Comparison of ENCODE assay signal across 22 cellular contexts in the genomic region with DNA sequence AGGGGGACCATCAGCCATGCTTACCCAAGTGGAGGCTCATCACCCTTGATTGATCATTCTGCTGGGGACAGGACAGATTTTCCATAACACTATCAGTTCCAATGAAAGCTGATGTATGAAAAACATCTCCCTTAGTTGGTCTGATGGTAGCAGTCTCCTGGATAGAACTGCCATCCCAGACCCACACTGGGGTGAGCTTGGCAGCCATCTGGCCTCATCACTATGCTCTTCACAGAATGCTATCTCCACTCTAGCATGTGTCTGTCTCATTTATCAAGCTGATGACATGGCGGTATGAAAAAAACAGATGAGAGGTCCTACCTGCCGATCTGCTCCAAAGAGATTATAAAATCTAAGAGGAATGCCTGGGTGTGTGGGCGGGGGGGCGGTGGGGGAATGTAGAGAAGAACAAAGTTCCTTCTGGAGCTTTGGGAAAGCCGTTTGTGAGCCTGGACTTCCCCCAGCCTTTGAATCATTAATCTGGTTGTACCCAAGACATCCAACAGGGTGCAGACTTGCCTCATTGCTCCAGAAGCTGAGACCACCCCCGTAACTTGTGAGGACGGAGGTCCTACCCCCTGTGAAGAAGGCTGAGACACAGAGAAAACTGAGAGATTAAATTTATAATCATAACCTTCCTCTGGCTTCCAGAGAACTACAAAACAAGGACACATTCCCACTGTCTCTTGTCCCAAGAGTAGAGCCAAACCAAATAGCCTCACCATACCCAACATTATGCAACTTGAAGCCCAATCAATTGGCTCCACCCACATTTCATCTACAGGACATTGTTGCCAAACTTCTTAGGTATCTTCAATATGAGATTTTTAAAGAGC.
DNase-seq lines count a peak whose midpoint lies in the region; ATAC-seq and TF ChIP-seq lines count a peak whose summit lies in the region.
"Had no signal": no experiment of that assay in that cellular context is flagged by ENCODE, and none has a peak within 500 bp of the region (broad histone marks: within the 10 kb centered on the region; RNA-seq: fewer than 3 reads in every experiment).

No MANE protein-coding gene starts in this region.

- DNase-seq in NCI-H2171 treated with DMSO at 0.1 percent for 48 hours (lab: John Stamatoyannopoulos, UW) (peak; percentile 36), NCI-H2171 (lab: John Stamatoyannopoulos, UW) (no peak), NCI-H82 treated with DMSO at 0.1 percent for 48 hours (lab: John Stamatoyannopoulos, UW; ENCODE audit: unreplicated experiment) (peak; percentile 12), foreskin keratinocyte (no peak), NCI-H1417 treated with DMSO at 0.1 percent for 48 hours (lab: John Stamatoyannopoulos, UW) (no peak), A673 (ENCODE audit: low spot score) (no peak), right atrium auricular region (ENCODE audit: low spot score) (no peak)
- DNase-seq: activated CD4-positive, alpha-beta T cell treated with anti-CD3 and anti-CD28 coated beads for 36 hours; activated CD8-positive, alpha-beta memory T cell treated with anti-CD3 and anti-CD28 coated beads, Interleukin-2, amount 10 ng/mL, durations not matched to agents 7 days and 5 days; dermis blood vessel endothelial cell; DMS79; gastrocnemius medialis; left lung; NCI-H1048; NCI-H774; stimulated activated CD4-positive, alpha-beta T cell treated with anti-CD3 and anti-CD28 coated beads, Interleukin-4, amount 100 ng/mL, for 1 hour; upper lobe of left lung had no signal

- BruUV-seq in A673 (replicated peaks; lab: Mats Ljungman, UMichigan): no TSS peak

- H3K27ac ChIP-seq in foreskin keratinocyte: no peak overlapping the region
- no peak overlapping the region for H3K27ac ChIP-seq in A673 (ENCODE audit: low read depth, low read length, poor library complexity, severe bottlenecking)
- H3K27ac ChIP-seq in right atrium auricular region: no peak overlapping the region
- H3K27ac ChIP-seq: gastrocnemius medialis, KMS-11, left lung, prostate gland, skin epidermis, upper lobe of left lung had no signal

- TF ChIP-seq CTCF in foreskin keratinocyte (conservative IDR thresholded peaks at IDR 0.05): peak; percentile 5
- no peak for TF ChIP-seq CTCF in A673 (conservative IDR thresholded peaks at IDR 0.05; ENCODE audit: low read depth, low read length)
- TF ChIP-seq CTCF in right atrium auricular region (IDR thresholded peaks at IDR 0.05): no peak

- H3K27me3 ChIP-seq in foreskin keratinocyte (peaks cover 2% of the 10 kb centered on the region), A673 (replicated peaks; ENCODE audit: insufficient read depth, low read depth, low read length, poor library complexity) (peaks cover 3% of the 10 kb centered on the region), right atrium auricular region (no peaks in the 10 kb centered on the region)
- H3K27me3 ChIP-seq: gastrocnemius medialis, left lung, upper lobe of left lung had no signal

- peaks cover 10% of the 10 kb centered on the region for H3K4me1 ChIP-seq in foreskin keratinocyte
- H3K4me1 ChIP-seq in A673 (ENCODE audit: insufficient read depth, low read length, poor library complexity, severe bottlenecking): no peaks in the 10 kb centered on the region
- no peaks in the 10 kb centered on the region for H3K4me1 ChIP-seq in right atrium auricular region
- H3K4me1 ChIP-seq: left lung, prostate gland, upper lobe of left lung had no signal

- CTCF ChIA-PET in A673 (lab: Charles Lee): interaction anchor here (0.6 to 1.1 kb wide), 2 partner anchors 53 to 345 kb away, joined by 3 to 8 read pairs; no protein-coding TSS in a partner anchor

- POLR2A ChIA-PET in A673 (lab: Charles Lee; ENCODE audit: low non-redundant PET): no interaction called here

- H3K4me3 ChIP-seq in A673 (ENCODE audit: low read depth, low read length, poor library complexity, severe bottlenecking): no peak overlapping the region
- no peak overlapping the region for H3K4me3 ChIP-seq in right atrium auricular region
- H3K4me3 ChIP-seq: gastrocnemius medialis, left lung, prostate gland, skin epidermis, upper lobe of left lung had no signal

- intact Hi-C loops in A673 (cut with micrococcal nuclease; ENCODE audit: unreplicated experiment): no loop called here

- H3K36me3 ChIP-seq in A673 (ENCODE audit: insufficient read depth, low read length, poor library complexity, severe bottlenecking): no peaks in the 10 kb centered on the region
- no peaks in the 10 kb centered on the region for H3K36me3 ChIP-seq in right atrium auricular region
- H3K36me3 ChIP-seq: gastrocnemius medialis, left lung, prostate gland, upper lobe of left lung had no signal

- no peaks in the 10 kb centered on the region for H3K9me3 ChIP-seq in A673 (ENCODE audit: low read depth, low read length, poor library complexity, severe bottlenecking)
- H3K9me3 ChIP-seq in right atrium auricular region: no peaks in the 10 kb centered on the region
- H3K9me3 ChIP-seq: gastrocnemius medialis, left lung, prostate gland, upper lobe of left lung had no signal

- ATAC-seq in foreskin keratinocyte (no peak), GM19452 (IDR thresholded peaks at IDR 0.05; ENCODE audit: unreplicated experiment) (no peak)
- ATAC-seq: activated CD4-positive, alpha-beta T cell treated with anti-CD3 and anti-CD28 coated beads for 36 hours; activated CD8-positive, alpha-beta memory T cell treated with anti-CD3 and anti-CD28 coated beads, Interleukin-2, amount 10 ng/mL, durations not matched to agents 7 days and 5 days; activated T-helper 17 cell treated with anti-CD3 and anti-CD28 coated beads, Interleukin-2, amount 50 U/mL, for 72 hours; gastrocnemius medialis; left lung had no signal

Comparison
In these comparisons a context has a peak if more than half of its experiments do, and no peak if none do; other contexts are left out.
1. DNase-seq: peak in NCI-H2171 treated with DMSO at 0.1 percent for 48 hours (single experiment) and NCI-H82 treated with DMSO at 0.1 percent for 48 hours (single experiment); none in NCI-H2171 (single experiment), foreskin keratinocyte (0 of 2), NCI-H1417 treated with DMSO at 0.1 percent for 48 hours (single experiment), A673 (single experiment) and right atrium auricular region (single experiment).